In genomic region chr11:102546427-102546826, GRCh38 we compare ENCODE assay signal across 10 cellular contexts. TPM values are rescaled to one million over a fixed set of nuclear protein-coding genes. Genes with fewer than 3 reads are reported as not detected.
DNase-seq lines count a peak whose midpoint lies in the region; ATAC-seq and TF ChIP-seq lines count a peak whose summit lies in the region.
"Had no signal": no experiment of that assay in that cellular context is flagged by ENCODE, and none has a peak within 500 bp of the region (broad histone marks: within the 10 kb centered on the region; RNA-seq: fewer than 3 reads in every experiment).

No MANE protein-coding gene starts in this region.

- H3K4ac ChIP-seq in mesendoderm (ENCODE audit: low read depth, low read length) = no peak overlapping the region

- no peak overlapping the region for H2BK5ac ChIP-seq in mesendoderm (ENCODE audit: low read length)

- no peak for TF ChIP-seq EP300 in SK-N-SH (IDR thresholded peaks at IDR 0.05; ENCODE audit: borderline replicate concordance in 1 of 2, low read depth in 1 of 2, low read length in 1 of 2)

- 69% methylated on average over 4 of the region's 4 CpGs for WGBS in SK-N-SH (ENCODE audit: low lambda C conversion rate)
- WGBS in mesendoderm (ENCODE audit: extremely low coverage, insufficient coverage, low lambda C conversion rate) = no CpG with 5 or more reads among the region's 4 CpGs

- POLR2A ChIA-PET in SK-N-SH (lab: Yijun Ruan, JAX) = no interaction called here

- no peak for TF ChIP-seq RAD21 in SK-N-SH (IDR thresholded peaks at IDR 0.05; ENCODE audit: low read length)

- H3K23ac ChIP-seq in mesendoderm (ENCODE audit: low read length) = no peak overlapping the region

- CTCF ChIA-PET in SK-N-SH (lab: Yijun Ruan, JAX) = no interaction called here

- H2BK15ac ChIP-seq in mesendoderm (replicated peaks; ENCODE audit: low read depth) = no peak overlapping the region

- H3K9ac ChIP-seq in SK-N-SH (no peak overlapping the region), mesendoderm (ENCODE audit: low read length) (no peak overlapping the region)

- H3K27ac ChIP-seq in SK-N-SH (ENCODE audit: low read depth in 2 of 2, low read length in 1 of 2) (no peak overlapping the region), mesendoderm (ENCODE audit: low read depth, low read length) (no peak overlapping the region)
- H3K27ac ChIP-seq: esophagus muscularis mucosa, skin epidermis had no signal

- H3K79me2 ChIP-seq in SK-N-SH (ENCODE audit: insufficient read depth) = no peaks in the 10 kb centered on the region
- no peaks in the 10 kb centered on the region for H3K79me2 ChIP-seq in mesendoderm (ENCODE audit: control insufficient read depth, insufficient read depth, low read length)

- H3K4me3 ChIP-seq in SK-N-SH (ENCODE audit: low read depth in 2 of 2, low read length in 1 of 2) (no peak overlapping the region), mesendoderm (ENCODE audit: low read length) (no peak overlapping the region)
- H3K4me3 ChIP-seq: esophagus muscularis mucosa, skin epidermis had no signal

- H3K27me3 ChIP-seq in SK-N-SH (ENCODE audit: insufficient read depth) (no peaks in the 10 kb centered on the region), mesendoderm (ENCODE audit: insufficient read depth, low read length, poor library complexity) (no peaks in the 10 kb centered on the region)
- H3K27me3 ChIP-seq: esophagus muscularis mucosa had no signal

- no peak overlapping the region for H3K18ac ChIP-seq in mesendoderm (ENCODE audit: low read length)

- H3K4me1 ChIP-seq in SK-N-SH (ENCODE audit: control insufficient read depth in 1 of 2, insufficient read depth in 2 of 2, low read depth in 1 of 2, low read length in 1 of 2) (no peaks in the 10 kb centered on the region), mesendoderm (ENCODE audit: control insufficient read depth, low read depth, low read length) (no peaks in the 10 kb centered on the region)
- H3K4me1 ChIP-seq: esophagus muscularis mucosa had no signal

- no peak for TF ChIP-seq CTCF in SK-N-SH (IDR thresholded peaks at IDR 0.05)

- H3K36me3 ChIP-seq in SK-N-SH (replicated peaks in 1 of 2; ENCODE audit: control insufficient read depth in 1 of 2, insufficient read depth in 2 of 2, low read length in 1 of 2) = no peaks in the 10 kb centered on the region
- no peaks in the 10 kb centered on the region for H3K36me3 ChIP-seq in mesendoderm (ENCODE audit: control insufficient read depth, insufficient read depth, low read length)
- H3K36me3 ChIP-seq: esophagus muscularis mucosa had no signal

- no peaks in the 10 kb centered on the region for H3K9me2 ChIP-seq in SK-N-SH

- H3K79me1 ChIP-seq in mesendoderm (ENCODE audit: low read length) = no peaks in the 10 kb centered on the region

- H4K8ac ChIP-seq in mesendoderm (ENCODE audit: low read depth, low read length) = no peak overlapping the region

- H3F3A ChIP-seq in SK-N-SH (replicated peaks; ENCODE audit: insufficient read depth) = no peaks in the 10 kb centered on the region

- no peak overlapping the region for H2AK5ac ChIP-seq in mesendoderm (ENCODE audit: low read length)

- ATAC-seq in GM18520 (IDR thresholded peaks at IDR 0.05; ENCODE audit: unreplicated experiment) (peak; percentile 33), GM21717 (IDR thresholded peaks at IDR 0.05; ENCODE audit: unreplicated experiment) (peak; percentile 66), HG03432 (IDR thresholded peaks at IDR 0.05; ENCODE audit: unreplicated experiment) (peak; percentile 65)

- H3K4me2 ChIP-seq in SK-N-SH (no peak overlapping the region), mesendoderm (ENCODE audit: low read length) (no peak overlapping the region)

- H2AFZ ChIP-seq in SK-N-SH (ENCODE audit: low read depth) = no peak overlapping the region; the same call in 1 of the 2 replicates

- no peaks in the 10 kb centered on the region for H3K9me3 ChIP-seq in SK-N-SH
- H3K9me3 ChIP-seq: esophagus muscularis mucosa had no signal

- no peak overlapping the region for H2BK120ac ChIP-seq in mesendoderm (ENCODE audit: low read depth, low read length)

- DNase-seq in germinal center (ENCODE audit: low spot score) = peak; percentile 50
- DNase-seq in NCI-H774 (lab: John Stamatoyannopoulos, UW) = no peak
- no peak for DNase-seq in SK-N-SH
- DNase-seq in islet precursor cell = no peak
- DNase-seq in mesendoderm = no peak

- no peaks in the 10 kb centered on the region for H4K20me1 ChIP-seq in SK-N-SH (ENCODE audit: insufficient read depth)

- no peak overlapping the region for H4K5ac ChIP-seq in mesendoderm (ENCODE audit: low read length)

- no peak overlapping the region for H3K56ac ChIP-seq in mesendoderm (ENCODE audit: low read length)

TF ChIP-seq in SK-N-SH, 30 proteins besides CTCF, POLR2A, EP300 and RAD21:
- TF ChIP-seq POLR2AphosphoS5 (IDR thresholded peaks at IDR 0.05; ENCODE audit: low read depth, low read length) = no peak
- no peak for TF ChIP-seq NRF1 (IDR thresholded peaks at IDR 0.05; ENCODE audit: low read depth, low read length)
- no peak for TF ChIP-seq SIN3A (IDR thresholded peaks at IDR 0.05; ENCODE audit: borderline replicate concordance, low read depth, low read length)
- no peak for TF ChIP-seq GATA2 (CRISPR knock-in tag; IDR thresholded peaks at IDR 0.05)
- TF ChIP-seq FOSL2 (IDR thresholded peaks at IDR 0.05; ENCODE audit: borderline replicate concordance, low read depth) = no peak
- TF ChIP-seq USF2 (IDR thresholded peaks at IDR 0.05; ENCODE audit: borderline replicate concordance, low read depth, low read length) = no peak
- TF ChIP-seq, protein P1, sequence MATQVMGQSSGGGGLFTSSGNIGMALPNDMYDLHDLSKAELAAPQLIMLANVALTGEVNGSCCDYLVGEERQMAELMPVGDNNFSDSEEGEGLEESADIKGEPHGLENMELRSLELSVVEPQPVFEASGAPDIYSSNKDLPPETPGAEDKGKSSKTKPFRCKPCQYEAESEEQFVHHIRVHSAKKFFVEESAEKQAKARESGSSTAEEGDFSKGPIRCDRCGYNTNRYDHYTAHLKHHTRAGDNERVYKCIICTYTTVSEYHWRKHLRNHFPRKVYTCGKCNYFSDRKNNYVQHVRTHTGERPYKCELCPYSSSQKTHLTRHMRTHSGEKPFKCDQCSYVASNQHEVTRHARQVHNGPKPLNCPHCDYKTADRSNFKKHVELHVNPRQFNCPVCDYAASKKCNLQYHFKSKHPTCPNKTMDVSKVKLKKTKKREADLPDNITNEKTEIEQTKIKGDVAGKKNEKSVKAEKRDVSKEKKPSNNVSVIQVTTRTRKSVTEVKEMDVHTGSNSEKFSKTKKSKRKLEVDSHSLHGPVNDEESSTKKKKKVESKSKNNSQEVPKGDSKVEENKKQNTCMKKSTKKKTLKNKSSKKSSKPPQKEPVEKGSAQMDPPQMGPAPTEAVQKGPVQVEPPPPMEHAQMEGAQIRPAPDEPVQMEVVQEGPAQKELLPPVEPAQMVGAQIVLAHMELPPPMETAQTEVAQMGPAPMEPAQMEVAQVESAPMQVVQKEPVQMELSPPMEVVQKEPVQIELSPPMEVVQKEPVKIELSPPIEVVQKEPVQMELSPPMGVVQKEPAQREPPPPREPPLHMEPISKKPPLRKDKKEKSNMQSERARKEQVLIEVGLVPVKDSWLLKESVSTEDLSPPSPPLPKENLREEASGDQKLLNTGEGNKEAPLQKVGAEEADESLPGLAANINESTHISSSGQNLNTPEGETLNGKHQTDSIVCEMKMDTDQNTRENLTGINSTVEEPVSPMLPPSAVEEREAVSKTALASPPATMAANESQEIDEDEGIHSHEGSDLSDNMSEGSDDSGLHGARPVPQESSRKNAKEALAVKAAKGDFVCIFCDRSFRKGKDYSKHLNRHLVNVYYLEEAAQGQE (IDR thresholded peaks at IDR 0.05; ENCODE audit: low read depth, low read length) = no peak
- no peak for TF ChIP-seq RCOR1 (IDR thresholded peaks at IDR 0.05; ENCODE audit: low read length)
- TF ChIP-seq TEAD4 (IDR thresholded peaks at IDR 0.05; ENCODE audit: borderline replicate concordance, insufficient read depth) = no peak

RNA-seq across cellular contexts. Expression of gene MMP7, which starts 15.9 kb away (rescaled TPM):
- 0.13 and 0.36 TPM in 2 replicates for polyA plus RNA-seq in SK-N-SH (2012; rRNA removed)
- 0.29 and 0.36 TPM in 2 replicates for polyA plus RNA-seq in SK-N-SH (2012; cell fraction: cytosol; rRNA removed)
- 0.25 and 0.27 TPM in 2 replicates for polyA plus RNA-seq in SK-N-SH (2012; cell fraction: nucleus; rRNA removed)
- polyA plus RNA-seq in mesendoderm (2013, experiment 1 of 2) = not detected
- not detected for polyA plus RNA-seq in mesendoderm (2013, experiment 2 of 2)
